In genomic region chr19:8626823-8627222, GRCh38 we compare ENCODE assay signal across 32 cellular contexts. TPM values are rescaled to one million over a fixed set of nuclear protein-coding genes. Genes with fewer than 3 reads are reported as not detected.
"Had no signal": no experiment of that assay in that cellular context is flagged by ENCODE, and none has a peak within 500 bp of the region (broad histone marks: within the 10 kb centered on the region; RNA-seq: fewer than 3 reads in every experiment).

No MANE protein-coding gene starts in this region.

- H3K36me3 Mint-ChIP-seq: immature natural killer cell; naive B cell; natural killer cell; stimulated activated effector memory CD8-positive, alpha-beta T cell treated with anti-CD3 and anti-CD28 coated beads, Interleukin-12 subunit alpha, Interleukin-12 subunit beta, amount 100 ng/mL, for 72 hours had no signal

- H3K36me3 ChIP-seq: left lung, lower lobe of right lung, pancreas, prostate gland, spleen, thyroid gland, transverse colon, upper lobe of left lung, vagina had no signal

- H3K4me3 Mint-ChIP-seq: immature natural killer cell; natural killer cell; stimulated activated effector memory CD8-positive, alpha-beta T cell treated with anti-CD3 and anti-CD28 coated beads, Interleukin-12 subunit alpha, Interleukin-12 subunit beta, amount 100 ng/mL, for 72 hours; stimulated activated naive CD8-positive, alpha-beta T cell treated with anti-CD3 and anti-CD28 coated beads, Interleukin-15, Interleukin-2, amounts not matched to agents 100 ng/mL and 50 ng/mL, for 24 hours had no signal

- ATAC-seq: left colon; left lung; lower lobe of right lung; natural killer cell; pancreas; right cardiac atrium; sciatic nerve; stimulated activated effector memory CD8-positive, alpha-beta T cell treated with anti-CD3 and anti-CD28 coated beads, Interleukin-12 subunit alpha, Interleukin-12 subunit beta, amount 100 ng/mL, for 72 hours had no signal

- H3K27ac ChIP-seq: left lung, lower lobe of right lung, pancreas, prostate gland, spleen, testis, thyroid gland, transverse colon, upper lobe of left lung, vagina had no signal

- H3K27me3 ChIP-seq: left lung, pancreas, spleen, testis, thyroid gland, transverse colon, upper lobe of left lung, vagina had no signal

- H3K27me3 Mint-ChIP-seq: stimulated activated naive CD8-positive, alpha-beta T cell treated with anti-CD3 and anti-CD28 coated beads, Interleukin-15, Interleukin-2, amounts not matched to agents 100 ng/mL and 50 ng/mL, for 24 hours had no signal

- DNase-seq: hypothalamus; immature natural killer cell; kidney; left colon; left lung; lower lobe of right lung; mammary epithelial cell; mesenchymal stem cell; naive B cell; natural killer cell; pancreas; posterior cingulate gyrus; retina; right cardiac atrium; small intestine; spleen; stimulated activated CD4-positive, alpha-beta T cell treated with anti-CD3 and anti-CD28 coated beads, Interleukin-4, amount 100 ng/mL, for 24 hours; stimulated activated naive CD4-positive, alpha-beta T cell; testis; thyroid gland; transverse colon had no signal

- H3K4me3 ChIP-seq: left lung, lower lobe of right lung, pancreas, prostate gland, spleen, testis, thyroid gland, transverse colon, upper lobe of left lung, vagina had no signal

- H3K9me3 Mint-ChIP-seq: immature natural killer cell; natural killer cell; stimulated activated effector memory CD8-positive, alpha-beta T cell treated with anti-CD3 and anti-CD28 coated beads, Interleukin-12 subunit alpha, Interleukin-12 subunit beta, amount 100 ng/mL, for 72 hours; stimulated activated naive CD8-positive, alpha-beta T cell treated with anti-CD3 and anti-CD28 coated beads, Interleukin-15, Interleukin-2, amounts not matched to agents 100 ng/mL and 50 ng/mL, for 24 hours had no signal

- H3K9me3 ChIP-seq: lower lobe of right lung, pancreas, prostate gland, testis, thyroid gland, transverse colon, vagina had no signal

- H3K4me1 Mint-ChIP-seq: naive B cell; stimulated activated effector memory CD8-positive, alpha-beta T cell treated with anti-CD3 and anti-CD28 coated beads, Interleukin-12 subunit alpha, Interleukin-12 subunit beta, amount 100 ng/mL, for 72 hours had no signal

- H3K4me1 ChIP-seq: left lung, lower lobe of right lung, pancreas, prostate gland, spleen, testis, thyroid gland, upper lobe of left lung had no signal

- H3K27ac Mint-ChIP-seq: naive B cell; natural killer cell; stimulated activated effector memory CD8-positive, alpha-beta T cell treated with anti-CD3 and anti-CD28 coated beads, Interleukin-12 subunit alpha, Interleukin-12 subunit beta, amount 100 ng/mL, for 72 hours; stimulated activated naive CD8-positive, alpha-beta T cell treated with anti-CD3 and anti-CD28 coated beads, Interleukin-15, Interleukin-2, amounts not matched to agents 100 ng/mL and 50 ng/mL, for 24 hours had no signal

RNA-seq across cellular contexts. Expression of gene NFILZ, which starts 3.6 kb away (rescaled TPM):
- total RNA-seq: kidney, left colon, left lung, liver, lower lobe of right lung, mammary epithelial cell, mucosa of gallbladder, natural killer cell, osteoblast, pancreas, prostate gland, right cardiac atrium, sciatic nerve, spleen, thyroid gland, transverse colon, upper lobe of left lung, urinary bladder, vagina had no signal
- polyA plus RNA-seq: immature natural killer cell, liver, mammary epithelial cell, neural cell, pancreas, right cardiac atrium, small intestine, spleen, urinary bladder had no signal

RNA-seq across cellular contexts. Expression of gene ADAMTS10, which starts 16.3 kb away (rescaled TPM):
- polyA plus RNA-seq: mammary epithelial cell had no signal
